In genomic region chr2:98895901-98896300, GRCh38 we compare ENCODE assay signal across 20 cellular contexts. TPM values are rescaled to one million over a fixed set of nuclear protein-coding genes. Genes with fewer than 3 reads are reported as not detected.
DNase-seq lines count a peak whose midpoint lies in the region; ATAC-seq, FAIRE-seq and TF ChIP-seq lines count a peak whose summit lies in the region.
"Had no signal": no experiment of that assay in that cellular context is flagged by ENCODE, and none has a peak within 500 bp of the region (broad histone marks: within the 10 kb centered on the region; RNA-seq: fewer than 3 reads in every experiment).

No MANE protein-coding gene starts in this region.

- H3K27me3 ChIP-seq in right atrium auricular region: no peaks in the 10 kb centered on the region
- no peaks in the 10 kb centered on the region for H3K27me3 ChIP-seq in small intestine (ENCODE audit: control insufficient read depth in 2 of 2, insufficient read depth in 2 of 2, low read length in 2 of 2)

- no peaks in the 10 kb centered on the region for H3K9me3 ChIP-seq in right atrium auricular region
- H3K9me3 ChIP-seq in small intestine (ENCODE audit: control insufficient read depth, low read depth): no peaks in the 10 kb centered on the region

- no peak for FAIRE-seq in small intestine (lab: Jason Lieb, UNC)
- FAIRE-seq: GM12891, GM19239 had no signal

- no peak overlapping the region for H3K4me3 ChIP-seq in right atrium auricular region
- H3K4me3 ChIP-seq in small intestine (ENCODE audit: low read depth in 1 of 2, low read length in 2 of 2): no peak overlapping the region

- intact Hi-C loops in left ventricle myocardium superior (cut with micrococcal nuclease) (no loop called here), posterior vena cava (cut with DNase I) (no loop called here)

- 77 to 87% (median 87%) methylated on average over 9 of the region's 9 CpGs for WGBS in small intestine, 3 donors

- ATAC-seq in left ventricle myocardium superior (no peak), HG02970 (IDR thresholded peaks at IDR 0.05; ENCODE audit: low FRiP score, unreplicated experiment) (no peak), GM21381 (IDR thresholded peaks at IDR 0.05; ENCODE audit: unreplicated experiment) (no peak)
- ATAC-seq: HCT116 had no signal

- no peak for TF ChIP-seq CTCF in right atrium auricular region (IDR thresholded peaks at IDR 0.05)

- H3K27ac ChIP-seq in right atrium auricular region (no peak overlapping the region), small intestine (ENCODE audit: low read depth in 1 of 2, low read length in 1 of 2) (no peak overlapping the region)

- DNase-seq in right atrium auricular region (ENCODE audit: low spot score) (peak; percentile 48), left ventricle myocardium superior (no peak), islet precursor cell (peak; percentile 41), posterior vena cava (ENCODE audit: low spot score) (peak; percentile 48), small intestine (no peak)
- DNase-seq in activated CD4-positive, alpha-beta T cell treated with anti-CD3 and anti-CD28 coated beads, Interleukin-2, amount 50 U/mL, for 4 hours: no peak
- DNase-seq: CD4-positive, alpha-beta T cell; DMS79; IMR-90; MV-4-11; NCI-H1436 treated with DMSO at 0.1 percent for 48 hours; NCI-H2081; OCI-M1 had no signal

- H3K36me3 ChIP-seq in right atrium auricular region (no peaks in the 10 kb centered on the region), small intestine (ENCODE audit: control insufficient read depth in 2 of 2, insufficient read depth in 2 of 2, low read length in 2 of 2) (no peaks in the 10 kb centered on the region)

- H3K4me1 ChIP-seq in right atrium auricular region (no peaks in the 10 kb centered on the region), small intestine (ENCODE audit: control insufficient read depth in 2 of 2, insufficient read depth in 1 of 2, low read depth in 1 of 2, low read length in 1 of 2) (no peaks in the 10 kb centered on the region)

RNA-seq across cellular contexts. Expression of gene CRACDL, which starts 40.1 kb away (rescaled TPM):
- total RNA-seq in right atrium auricular region: 1 to 10 TPM; 5.3 to 7.4 TPM
- total RNA-seq in left ventricle myocardium superior: 4.0 TPM
- 1 to 10 TPM; 3.5 to 6.8 TPM for total RNA-seq in posterior vena cava
- 10 to 100 TPM in 2 of 3 donors, 1 to 10 TPM in 1; 3.0 to 10.3 (median 10.1) TPM for polyA plus RNA-seq in small intestine
- total RNA-seq: A673, IMR-90, LHCN-M2 had no signal
- polyA plus RNA-seq: IMR-90 had no signal

Comparison
In these comparisons a context has a peak if more than half of its experiments do, and no peak if none do; other contexts are left out.
1. DNase-seq: peak in right atrium auricular region (single experiment), islet precursor cell (single experiment) and posterior vena cava (single experiment); none in left ventricle myocardium superior (single experiment), activated CD4-positive, alpha-beta T cell treated with anti-CD3 and anti-CD28 coated beads, Interleukin-2, amount 50 U/mL, for 4 hours (0 of 2) and small intestine (single experiment).